Comparison of ENCODE assay signal across 19 cellular contexts in the genomic region with DNA sequence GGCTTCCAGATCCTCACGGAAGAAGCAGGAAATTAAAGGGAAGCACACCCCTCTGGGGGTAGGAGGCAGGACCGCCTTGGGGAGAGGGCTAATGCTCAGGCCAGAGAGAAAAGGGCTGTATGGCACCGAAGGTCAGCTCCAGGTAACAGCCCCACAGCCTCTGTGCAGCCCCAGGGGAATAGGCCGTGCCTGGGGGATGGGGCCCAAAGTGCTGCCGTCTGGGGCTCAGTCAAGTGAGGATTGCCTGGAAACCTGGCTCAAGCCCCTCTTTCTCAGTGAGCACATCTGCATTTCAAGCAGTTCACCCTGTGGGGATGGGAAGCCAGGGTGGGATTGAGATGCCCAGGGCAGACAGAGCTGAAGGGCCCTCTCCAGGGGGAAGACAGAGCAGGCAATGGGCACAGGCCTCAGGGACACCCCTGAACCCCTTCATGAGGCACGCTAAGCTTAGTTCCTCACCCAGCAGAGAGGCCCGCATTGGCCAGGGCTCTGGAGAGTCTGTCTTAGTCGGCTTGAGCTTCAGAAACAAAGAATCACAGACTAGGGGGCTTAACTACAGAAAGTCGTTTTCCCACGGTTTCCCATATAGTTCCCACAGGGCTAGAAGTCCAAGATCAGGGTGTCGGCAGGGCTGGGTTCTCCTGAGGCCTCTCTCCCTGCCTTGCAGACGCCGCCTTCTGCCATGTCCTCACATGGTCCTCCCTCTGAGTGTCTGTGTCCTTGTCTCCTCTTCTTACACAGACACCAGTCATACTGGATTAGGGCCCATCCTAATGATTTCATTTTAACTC.
DNase-seq lines count a peak whose midpoint lies in the region; ATAC-seq and TF ChIP-seq lines count a peak whose summit lies in the region.
"Had no signal": no experiment of that assay in that cellular context is flagged by ENCODE, and none has a peak within 500 bp of the region (broad histone marks: within the 10 kb centered on the region; RNA-seq: fewer than 3 reads in every experiment).

No MANE protein-coding gene starts in this region.

- no peaks in the 10 kb centered on the region for H3K9me3 Mint-ChIP-seq in activated T-cell treated with anti-CD3 and anti-CD28 coated beads, Interleukin-2, amount 50 U/mL, for 24 hours
- no peaks in the 10 kb centered on the region for H3K9me3 Mint-ChIP-seq in activated T-cell treated with anti-CD3 and anti-CD28 coated beads, Interleukin-2, amount 50 U/mL, for 72 hours
- H3K9me3 Mint-ChIP-seq: neural crest cell had no signal

- no peak for ATAC-seq in activated T-cell treated with anti-CD3 and anti-CD28 coated beads, Interleukin-2, amount 50 U/mL, for 72 hours (replicated peaks in 1 of 2)
- no peak for ATAC-seq in T-helper 17 cell
- ATAC-seq in gastroesophageal sphincter: no peak
- no peak for ATAC-seq in HG03521 (IDR thresholded peaks at IDR 0.05; ENCODE audit: unreplicated experiment)
- ATAC-seq: activated CD4-positive, alpha-beta T cell treated with anti-CD3 and anti-CD28 coated beads for 36 hours had no signal

- H3K4me1 Mint-ChIP-seq in activated T-cell treated with anti-CD3 and anti-CD28 coated beads, Interleukin-2, amount 50 U/mL, for 24 hours (ENCODE audit: low read depth): peaks cover 3% of the 10 kb centered on the region
- peaks cover 4% of the 10 kb centered on the region for H3K4me1 Mint-ChIP-seq in activated T-cell treated with anti-CD3 and anti-CD28 coated beads, Interleukin-2, amount 50 U/mL, for 72 hours (ENCODE audit: low read depth)
- peaks cover 12% of the 10 kb centered on the region for H3K4me1 Mint-ChIP-seq in T-helper 17 cell

- peak; percentile 22 for DNase-seq in activated T-cell treated with anti-CD3 and anti-CD28 coated beads, Interleukin-2, amount 50 U/mL, for 24 hours
- DNase-seq in activated T-cell treated with anti-CD3 and anti-CD28 coated beads, Interleukin-2, amount 50 U/mL, for 72 hours: no peak
- DNase-seq in T-helper 17 cell (no peak), GM10248 (ENCODE audit: extremely low spot score) (no peak), NCI-H748 treated with DMSO at 0.1 percent for 48 hours (lab: John Stamatoyannopoulos, UW) (no peak)
- peak; percentile 16 for DNase-seq in stimulated activated CD8-positive, alpha-beta memory T cell treated with anti-CD3 and anti-CD28 coated beads, Interleukin-4, amount 100 ng/mL, for 48 hours
- DNase-seq: activated CD4-positive, alpha-beta T cell treated with anti-CD3 and anti-CD28 coated beads for 36 hours; activated naive CD4-positive, alpha-beta T cell treated with Interleukin-2 at 50 U/mL for 16 hours; C1 segment of cervical spinal cord; central memory CD4-positive, alpha-beta T cell; erythroblast; IMR-90; NCI-H146; NCI-H2171; stimulated activated CD4-positive, alpha-beta T cell treated with anti-CD3 and anti-CD28 coated beads, Interleukin-4, amount 100 ng/mL, for 4 hours had no signal

- TF ChIP-seq EP300 in gastroesophageal sphincter (IDR thresholded peaks at IDR 0.05): no peak

- 89 to 100% methylated on average over 2 to 12 of the region's 13 CpGs for WGBS in gastroesophageal sphincter (ENCODE audit: low coverage in 1 of 2), 2 donors

- TF ChIP-seq POLR2A in gastroesophageal sphincter (IDR thresholded peaks at IDR 0.05): no peak

- no peaks in the 10 kb centered on the region for H3K27me3 Mint-ChIP-seq in activated T-cell treated with anti-CD3 and anti-CD28 coated beads, Interleukin-2, amount 50 U/mL, for 24 hours
- no peaks in the 10 kb centered on the region for H3K27me3 Mint-ChIP-seq in activated T-cell treated with anti-CD3 and anti-CD28 coated beads, Interleukin-2, amount 50 U/mL, for 72 hours (ENCODE audit: low read depth)
- peaks cover 11% of the 10 kb centered on the region for H3K27me3 Mint-ChIP-seq in T-helper 17 cell
- H3K27me3 Mint-ChIP-seq: activated CD4-positive, alpha-beta T cell treated with anti-CD3 and anti-CD28 coated beads for 36 hours had no signal

- no peak overlapping the region for H3K4me3 Mint-ChIP-seq in activated T-cell treated with anti-CD3 and anti-CD28 coated beads, Interleukin-2, amount 50 U/mL, for 24 hours
- H3K4me3 Mint-ChIP-seq in activated T-cell treated with anti-CD3 and anti-CD28 coated beads, Interleukin-2, amount 50 U/mL, for 72 hours: no peak overlapping the region
- H3K4me3 Mint-ChIP-seq in T-helper 17 cell: no peak overlapping the region
- H3K4me3 Mint-ChIP-seq: activated CD4-positive, alpha-beta T cell treated with anti-CD3 and anti-CD28 coated beads for 36 hours; neural crest cell had no signal

- TF ChIP-seq CTCF in gastroesophageal sphincter (IDR thresholded peaks at IDR 0.05) (no peak), GM10248 (IDR thresholded peaks at IDR 0.05; ENCODE audit: control extremely low read depth, extremely low read depth, low read depth, missing control alignments) (no peak)

- H3K4me1 ChIP-seq in gastroesophageal sphincter: peaks cover 0 to 28% (median 0%) of the 10 kb centered on the region in 3 donors
- H3K4me1 ChIP-seq: uterus had no signal

- no peaks in the 10 kb centered on the region for H3K9me3 ChIP-seq in T-helper 17 cell (ENCODE audit: control insufficient read depth, low read length, poor library complexity, severe bottlenecking)
- no peaks in the 10 kb centered on the region for H3K9me3 ChIP-seq in gastroesophageal sphincter
- H3K9me3 ChIP-seq: uterus had no signal

- no peaks in the 10 kb centered on the region for H3K27me3 ChIP-seq in gastroesophageal sphincter
- H3K27me3 ChIP-seq: uterus had no signal

- H3K36me3 ChIP-seq in gastroesophageal sphincter: no peaks in the 10 kb centered on the region
- H3K36me3 ChIP-seq: uterus had no signal

- H3K4me3 ChIP-seq in gastroesophageal sphincter: no peak overlapping the region
- H3K4me3 ChIP-seq: uterus had no signal

- no peaks in the 10 kb centered on the region for H3K36me3 Mint-ChIP-seq in activated T-cell treated with anti-CD3 and anti-CD28 coated beads, Interleukin-2, amount 50 U/mL, for 24 hours (ENCODE audit: low read depth)
- H3K36me3 Mint-ChIP-seq in activated T-cell treated with anti-CD3 and anti-CD28 coated beads, Interleukin-2, amount 50 U/mL, for 72 hours (ENCODE audit: insufficient read depth in 2 of 2): no peaks in the 10 kb centered on the region
- peaks cover 3% of the 10 kb centered on the region for H3K36me3 Mint-ChIP-seq in T-helper 17 cell (ENCODE audit: low read depth)

- H3K27ac ChIP-seq in gastroesophageal sphincter: peak overlapping the region in 3 of 4 donors; percentile 53 to 71 (median 60)
- H3K27ac ChIP-seq: uterus had no signal

- no peak overlapping the region for H3K27ac Mint-ChIP-seq in activated T-cell treated with anti-CD3 and anti-CD28 coated beads, Interleukin-2, amount 50 U/mL, for 24 hours
- no peak overlapping the region for H3K27ac Mint-ChIP-seq in activated T-cell treated with anti-CD3 and anti-CD28 coated beads, Interleukin-2, amount 50 U/mL, for 72 hours
- peak overlapping the region; percentile 27 for H3K27ac Mint-ChIP-seq in T-helper 17 cell
- H3K27ac Mint-ChIP-seq: activated CD4-positive, alpha-beta T cell treated with anti-CD3 and anti-CD28 coated beads for 36 hours had no signal

- CTCF ChIA-PET in GM10248 (lab: Yijun Ruan, JAX): interaction anchor here (0.6 to 3.6 kb wide), 4 partner anchors 18 to 291 kb away, joined by 3 to 12 read pairs (median 3); no protein-coding TSS in a partner anchor

- POLR2A ChIA-PET in GM10248 (lab: Yijun Ruan, JAX): no interaction called here

Comparison
In these comparisons a context has a peak if more than half of its experiments do, and no peak if none do; other contexts are left out.
1. DNase-seq: peak in activated T-cell treated with anti-CD3 and anti-CD28 coated beads, Interleukin-2, amount 50 U/mL, for 24 hours (single experiment) and stimulated activated CD8-positive, alpha-beta memory T cell treated with anti-CD3 and anti-CD28 coated beads, Interleukin-4, amount 100 ng/mL, for 48 hours (single experiment); none in activated T-cell treated with anti-CD3 and anti-CD28 coated beads, Interleukin-2, amount 50 U/mL, for 72 hours (0 of 2), T-helper 17 cell (0 of 3), GM10248 (single experiment) and NCI-H748 treated with DMSO at 0.1 percent for 48 hours (single experiment).